ENCODE assay signal across 10 cellular contexts in genomic region chr7:91405093-91405492, GRCh38.
"Had no signal": no experiment of that assay in that cellular context is flagged by ENCODE, and none has a peak within 500 bp of the region (broad histone marks: within the 10 kb centered on the region; RNA-seq: fewer than 3 reads in every experiment).

No MANE protein-coding gene starts in this region.

- H3K4me3 ChIP-seq: GM23338, HAP-1 had no signal

- H2AFZ ChIP-seq: GM23338 had no signal

- FAIRE-seq: HTR-8/SVneo had no signal

- H3K4me1 ChIP-seq: HAP-1 had no signal

- H3K27ac ChIP-seq: HL-60, KMS-11 had no signal

- H3K36me3 ChIP-seq: HAP-1 had no signal

- H3K9me3 ChIP-seq: HAP-1 had no signal

- H3K4me2 ChIP-seq: GM23338, KMS-11 had no signal

- DNase-seq: H7, HFFc6, Karpas-422, KBM-7 had no signal

- H3K9ac ChIP-seq: KMS-11 had no signal

- ATAC-seq: GM23338, HCT116 had no signal
